In genomic region chr22:41352058-41352457, GRCh38 we compare ENCODE assay signal across 13 cellular contexts. TPM values are rescaled to one million over a fixed set of nuclear protein-coding genes. Genes with fewer than 3 reads are reported as not detected.
DNase-seq lines count a peak whose midpoint lies in the region; ATAC-seq and TF ChIP-seq lines count a peak whose summit lies in the region.
"Had no signal": no experiment of that assay in that cellular context is flagged by ENCODE, and none has a peak within 500 bp of the region (broad histone marks: within the 10 kb centered on the region; RNA-seq: fewer than 3 reads in every experiment).

No MANE protein-coding gene starts in this region.

- H3K4me3 Mint-ChIP-seq in CD4-positive, alpha-beta T cell = no peak overlapping the region
- H3K4me3 Mint-ChIP-seq: memory B cell had no signal

- peak overlapping the region in 1 of 4 donors; percentile 7 for H3K27ac ChIP-seq in gastrocnemius medialis
- H3K27ac ChIP-seq in CD4-positive, alpha-beta T cell (ENCODE audit: low read depth, low read length) = no peak overlapping the region
- no peak overlapping the region for H3K27ac ChIP-seq in uterus

- TF ChIP-seq CTCF in fibroblast of villous mesenchyme (IDR thresholded peaks at IDR 0.05; ENCODE audit: insufficient read depth, low read depth, low read length) (no peak), gastrocnemius medialis (IDR thresholded peaks at IDR 0.05 in 4 of 5, conservative IDR thresholded peaks at IDR 0.05 in 1 of 5) (no peak), uterus (IDR thresholded peaks at IDR 0.05) (no peak)
- TF ChIP-seq CTCF in CD4-positive, alpha-beta T cell (IDR thresholded peaks at IDR 0.05) = no peak

- in situ Hi-C loops in gastrocnemius medialis (cut with MboI; ENCODE audit: low sequenced_read_pairs in 4 of 4) = no loop called here

- H3K4me1 Mint-ChIP-seq in CD4-positive, alpha-beta T cell (ENCODE audit: low read depth) = no peaks in the 10 kb centered on the region
- H3K4me1 Mint-ChIP-seq: memory B cell had no signal

- TF ChIP-seq POLR2A in gastrocnemius medialis (IDR thresholded peaks at IDR 0.05) (no peak), uterus (IDR thresholded peaks at IDR 0.05) (no peak)

- H3K4me3 ChIP-seq in fibroblast of villous mesenchyme (ENCODE audit: low read depth, low read length) (no peak overlapping the region), gastrocnemius medialis (no peak overlapping the region), uterus (no peak overlapping the region)

- intact Hi-C loops in gastrocnemius medialis (cut with DNase I; ENCODE audit: low total_unique reads) = no loop called here
- intact Hi-C loops in CD4-positive, alpha-beta T cell (cut with DNase I, micrococcal nuclease) = loop anchor here in 1 of 2 experiments (5.0 kb wide), 1 partner anchor 80 kb away; no protein-coding TSS in a partner anchor
- intact Hi-C loops in uterus (cut with DNase I; ENCODE audit: low total_unique reads) = no loop called here

- H3K27me3 ChIP-seq in gastrocnemius medialis = no peaks in the 10 kb centered on the region
- H3K27me3 ChIP-seq in CD4-positive, alpha-beta T cell (ENCODE audit: control insufficient read depth, insufficient read depth, low read length) = no peaks in the 10 kb centered on the region
- H3K27me3 ChIP-seq in uterus = no peaks in the 10 kb centered on the region

- ATAC-seq in gastrocnemius medialis (peak; percentile 47 to 61), GM18858 (IDR thresholded peaks at IDR 0.05; ENCODE audit: unreplicated experiment) (no peak)
- ATAC-seq in CD4-positive, alpha-beta T cell (ENCODE audit: poor library complexity) = no peak

- H3K4me1 ChIP-seq in gastrocnemius medialis = peaks cover 3 to 11% of the 10 kb centered on the region in 2 donors
- H3K4me1 ChIP-seq in uterus = no peaks in the 10 kb centered on the region

- H3K36me3 ChIP-seq in gastrocnemius medialis = peaks cover 0 to 93% of the 10 kb centered on the region in 2 donors
- no peaks in the 10 kb centered on the region for H3K36me3 ChIP-seq in uterus

- no peak overlapping the region for H3K27ac Mint-ChIP-seq in CD4-positive, alpha-beta T cell
- H3K27ac Mint-ChIP-seq: memory B cell had no signal

- peaks cover 81% of the 10 kb centered on the region for H3K36me3 Mint-ChIP-seq in CD4-positive, alpha-beta T cell (ENCODE audit: low read depth)

- H3K9me3 ChIP-seq in gastrocnemius medialis (no peaks in the 10 kb centered on the region), uterus (no peaks in the 10 kb centered on the region)
- no peaks in the 10 kb centered on the region for H3K9me3 ChIP-seq in CD4-positive, alpha-beta T cell (ENCODE audit: control insufficient read depth, low read length)

- DNase-seq in GM04503 (ENCODE audit: low read depth) (peak; percentile 58), RPMI7951 (ENCODE audit: low read depth) (peak; percentile 19), fibroblast of villous mesenchyme (ENCODE audit: low read depth) (peak; percentile 78), gastrocnemius medialis (peak in 1 of 2 donors; percentile 41), uterus (no peak), amniotic stem cell (lab: John Stamatoyannopoulos, UW) (no peak)
- no peak for DNase-seq in CD4-positive, alpha-beta T cell
- DNase-seq: activated CD4-positive, CD25-positive, alpha-beta regulatory T cell treated with anti-CD3 and anti-CD28 coated beads, Interleukin-2, amount 50 U/mL, for 72 hours; activated effector memory CD4-positive, alpha-beta T cell treated with Interleukin-2 at 50 U/mL for 16 hours; NCI-H1105; NCI-H69 had no signal

- no peaks in the 10 kb centered on the region for H3K9me3 Mint-ChIP-seq in CD4-positive, alpha-beta T cell
- H3K9me3 Mint-ChIP-seq: memory B cell had no signal

- H3K27me3 Mint-ChIP-seq in CD4-positive, alpha-beta T cell = no peaks in the 10 kb centered on the region
- H3K27me3 Mint-ChIP-seq: memory B cell had no signal

- CTCF ChIA-PET in CD4-positive, alpha-beta T cell (lab: Charles Lee) = no interaction called here

- POLR2A ChIA-PET in CD4-positive, alpha-beta T cell (lab: Charles Lee) = no interaction called here

RNA-seq across cellular contexts. Expression of gene TEF, which starts 29.7 kb away (rescaled TPM):
- total RNA-seq in RPMI7951 (2014; rRNA removed; shearing (Covaris generic)) = 8.8 and 13.0 TPM in 2 replicates
- 7.7 and 8.6 TPM in 2 replicates for total RNA-seq in fibroblast of villous mesenchyme
- 10 to 100 TPM; 15.6 to 39.8 (median 19.5) TPM for total RNA-seq in gastrocnemius medialis
- total RNA-seq in CD4-positive, alpha-beta T cell = 1 to 10 TPM; 2.4 to 2.6 TPM
- 10 to 100 TPM in 2 of 4 donors, 1 to 10 TPM in 2; 8.5 to 73.7 (median 15.1) TPM for total RNA-seq in uterus

RNA-seq across cellular contexts. Expression of gene ZC3H7B, which starts 50.7 kb away (rescaled TPM):
- 19.6 and 22.0 TPM in 2 replicates for total RNA-seq in RPMI7951 (2014; rRNA removed; shearing (Covaris generic))
- total RNA-seq in fibroblast of villous mesenchyme (68.0 and 80.3 TPM in 2 replicates), gastrocnemius medialis (10 to 100 TPM; 17.0 to 22.6 (median 20.5) TPM), uterus (10 to 100 TPM; 14.1 to 74.1 (median 28.2) TPM)
- total RNA-seq in CD4-positive, alpha-beta T cell = 10 to 100 TPM; 29.5 to 32.7 TPM

Comparison
In these comparisons a context has a peak if more than half of its experiments do, and no peak if none do; other contexts are left out.
1. DNase-seq: peak in GM04503 (single experiment), RPMI7951 (single experiment) and fibroblast of villous mesenchyme (single experiment); none in CD4-positive, alpha-beta T cell (0 of 10), uterus (0 of 2) and amniotic stem cell (single experiment).
2. ATAC-seq: peak in gastrocnemius medialis (2 of 2); none in CD4-positive, alpha-beta T cell (single experiment) and GM18858 (single experiment).